In genomic region chr2:58006256-58006951, GRCh38 we compare ENCODE assay signal across 16 cellular contexts. TPM values are rescaled to one million over a fixed set of nuclear protein-coding genes. Genes with fewer than 3 reads are reported as not detected.
DNase-seq lines count a peak whose midpoint lies in the region; ATAC-seq and TF ChIP-seq lines count a peak whose summit lies in the region.
"Had no signal": no experiment of that assay in that cellular context is flagged by ENCODE, and none has a peak within 500 bp of the region (broad histone marks: within the 10 kb centered on the region; RNA-seq: fewer than 3 reads in every experiment).

No MANE protein-coding gene starts in this region.

- H3K9me3 ChIP-seq in PC-9 (ENCODE audit: insufficient read depth, low read depth) = no peaks in the 10 kb centered on the region

- no TSS peak for BruUV-seq in PC-9 (replicated peaks; lab: Mats Ljungman, UMichigan)

- H3K36me3 ChIP-seq in PC-9 (ENCODE audit: low read depth) = no peaks in the 10 kb centered on the region
- H3K36me3 ChIP-seq: heart left ventricle had no signal

- ATAC-seq in GM18498 (IDR thresholded peaks at IDR 0.05; ENCODE audit: unreplicated experiment) (peak; percentile 75), GM19467 (IDR thresholded peaks at IDR 0.05; ENCODE audit: unreplicated experiment) (peak; percentile 76), HG03025 (IDR thresholded peaks at IDR 0.05; ENCODE audit: low FRiP score, unreplicated experiment) (peak; percentile 37), GM21723 (IDR thresholded peaks at IDR 0.05; ENCODE audit: unreplicated experiment) (no peak)
- ATAC-seq: activated CD8-positive, alpha-beta T cell treated with anti-CD3 and anti-CD28 coated beads for 36 hours; heart left ventricle had no signal

- CTCF ChIA-PET in PC-9 (lab: Charles Lee) (no interaction called here), GM10248 (lab: Yijun Ruan, JAX) (interaction anchor here (0.8 kb wide), 1 partner anchor 13 kb away, joined by 3 read pairs; no protein-coding TSS in a partner anchor)

- no peak overlapping the region for H3K4me2 ChIP-seq in PC-9

- H3F3A ChIP-seq in PC-9 (ENCODE audit: insufficient read depth, low read depth) = no peaks in the 10 kb centered on the region

- TF ChIP-seq CTCF in PC-9 (conservative IDR thresholded peaks at IDR 0.05) (no peak), GM10248 (IDR thresholded peaks at IDR 0.05; ENCODE audit: control extremely low read depth, extremely low read depth, low read depth, missing control alignments) (no peak)

- intact Hi-C loops in PC-9 (cut with micrococcal nuclease; ENCODE audit: unreplicated experiment) = no loop called here

- no peaks in the 10 kb centered on the region for H4K20me1 ChIP-seq in PC-9 (ENCODE audit: insufficient read depth)

- 0 out of 2 replicates have a peak overlapping the region, but pooled peaks have one; percentile 28 for H2AFZ ChIP-seq in PC-9

- H3K27me3 ChIP-seq in PC-9 (ENCODE audit: insufficient read depth, low read depth) = no peaks in the 10 kb centered on the region
- H3K27me3 ChIP-seq: heart left ventricle had no signal

- POLR2A ChIA-PET in PC-9 (lab: Charles Lee; ENCODE audit: unreplicated experiment) (no interaction called here), GM10248 (lab: Yijun Ruan, JAX) (no interaction called here)

- DNase-seq in PC-9 (no peak), GM10248 (ENCODE audit: extremely low spot score) (no peak), epidermal melanocyte (ENCODE audit: insufficient read length, low spot score) (no peak), NCI-H1417 (lab: John Stamatoyannopoulos, UW) (no peak)
- DNase-seq: ACHN; activated CD8-positive, alpha-beta T cell treated with anti-CD3 and anti-CD28 coated beads for 36 hours; activated naive CD4-positive, alpha-beta T cell; heart left ventricle; Karpas-422; NCI-H187; SIG-M5; stimulated activated CD4-positive, alpha-beta T cell treated with anti-CD3 and anti-CD28 coated beads, Interleukin-2, amount 100 ng/mL, for 24 hours had no signal

- 0 out of 2 replicates have a peak, but pooled peaks cover 3% of the 10 kb centered on the region for H3K9me2 ChIP-seq in PC-9 (ENCODE audit: insufficient read depth)

- H3K4me3 ChIP-seq in PC-9 = no peak overlapping the region
- H3K4me3 ChIP-seq: heart left ventricle had no signal

- no peaks in the 10 kb centered on the region for H3K4me1 ChIP-seq in PC-9 (replicated peaks; ENCODE audit: insufficient read depth)
- H3K4me1 ChIP-seq: heart left ventricle had no signal

- no peak overlapping the region for H3K27ac ChIP-seq in PC-9
- H3K27ac ChIP-seq: heart left ventricle had no signal

- no peaks in the 10 kb centered on the region for H3K79me2 ChIP-seq in PC-9 (ENCODE audit: low read depth)

RNA-seq across cellular contexts. Expression of gene VRK2, which starts 40.2 kb away (rescaled TPM):
- total RNA-seq in PC-9 (2021) = 32.7 and 42.8 TPM in 2 replicates
